ENCODE assay signal across 1 cellular context in genomic region chr22:21688706-21689381, GRCh38.
TF ChIP-seq lines count a peak whose summit lies in the region.

No MANE protein-coding gene starts in this region.

TF ChIP-seq in K562, 482 proteins besides CTCF, POLR2A, EP300 and RAD21 (continued from another document and continues in another):
- 0 out of 2 replicates have a peak, but pooled peaks have one; percentile 72 for TF ChIP-seq RERE (CRISPR knock-in tag; IDR thresholded peaks at IDR 0.05; ENCODE audit: borderline replicate concordance)
- TF ChIP-seq ZNF431 (CRISPR knock-in tag; IDR thresholded peaks at IDR 0.05), result no peak
- no peak for TF ChIP-seq FOXP1 (CRISPR knock-in tag; IDR thresholded peaks at IDR 0.05)
- peak; percentile 3; the same call in 1 of the 2 replicates for TF ChIP-seq PPARD (CRISPR knock-in tag; IDR thresholded peaks at IDR 0.05)
- no peak for TF ChIP-seq BRF1 (IDR thresholded peaks at IDR 0.05; ENCODE audit: borderline replicate concordance, extremely low read depth, insufficient read length)
- no peak for TF ChIP-seq SIRT6 (IDR thresholded peaks at IDR 0.05; ENCODE audit: low read depth, low read length)
- no peak for TF ChIP-seq ZNF354B (CRISPR knock-in tag; IDR thresholded peaks at IDR 0.05)
- TF ChIP-seq SRSF1 (IDR thresholded peaks at IDR 0.05; ENCODE audit: low read depth, low read length), result no peak
- TF ChIP-seq ELF2 (CRISPR knock-in tag; IDR thresholded peaks at IDR 0.05), result no peak
- TF ChIP-seq MTA2 (IDR thresholded peaks at IDR 0.05; ENCODE audit: low read depth), result no peak
- TF ChIP-seq ZNF592 (IDR thresholded peaks at IDR 0.05), result no peak
- TF ChIP-seq CEBPG (CRISPR knock-in tag; IDR thresholded peaks at IDR 0.05), result no peak
- no peak for TF ChIP-seq CEBPG (tag; conservative IDR thresholded peaks at IDR 0.05 in 1 of 2, IDR thresholded peaks at IDR 0.05 in 1 of 2)
- TF ChIP-seq ESRRA (IDR thresholded peaks at IDR 0.05; ENCODE audit: borderline replicate concordance, low read depth), result no peak
- peak; percentile 40; the same call in 1 of the 2 replicates for TF ChIP-seq HMGXB4 (CRISPR knock-in tag; IDR thresholded peaks at IDR 0.05)
- TF ChIP-seq USF2 (CRISPR knock-in tag; IDR thresholded peaks at IDR 0.05), result no peak
- no peak for TF ChIP-seq MEF2A (IDR thresholded peaks at IDR 0.05; ENCODE audit: control insufficient read depth, low read depth, low read length)
- TF ChIP-seq ELF4 (CRISPR knock-in tag; IDR thresholded peaks at IDR 0.05), result no peak
- TF ChIP-seq XRCC5 (IDR thresholded peaks at IDR 0.05; ENCODE audit: low read depth, low read length), result no peak
- TF ChIP-seq ZNF586 (CRISPR knock-in tag; conservative IDR thresholded peaks at IDR 0.05), result no peak
- TF ChIP-seq PREB (CRISPR knock-in tag; IDR thresholded peaks at IDR 0.05), result no peak
- TF ChIP-seq ZBTB26 (CRISPR knock-in tag; IDR thresholded peaks at IDR 0.05), result 0 out of 2 replicates have a peak, but pooled peaks have one; percentile 51
- no peak for TF ChIP-seq VEZF1 (CRISPR knock-in tag; IDR thresholded peaks at IDR 0.05)
- TF ChIP-seq TAF1 (IDR thresholded peaks at IDR 0.05; ENCODE audit: control insufficient read depth, extremely low read depth, insufficient read depth, low read length, severe bottlenecking), result no peak
- TF ChIP-seq ZNF347 (CRISPR knock-in tag; IDR thresholded peaks at IDR 0.05; ENCODE audit: low read depth), result no peak
- TF ChIP-seq MAFF (IDR thresholded peaks at IDR 0.05; ENCODE audit: low read length), result no peak
- TF ChIP-seq CREB3L1 (IDR thresholded peaks at IDR 0.05; ENCODE audit: borderline replicate concordance, low read depth), result no peak
- TF ChIP-seq PHB2 (IDR thresholded peaks at IDR 0.05; ENCODE audit: low read depth), result no peak
- no peak for TF ChIP-seq TCFL5 (CRISPR knock-in tag; conservative IDR thresholded peaks at IDR 0.05)
- TF ChIP-seq KDM2B (CRISPR knock-in tag; IDR thresholded peaks at IDR 0.05), result no peak
- TF ChIP-seq SIX5 (IDR thresholded peaks at IDR 0.05; ENCODE audit: borderline replicate concordance in 1 of 2, insufficient read depth in 1 of 2, low read depth in 1 of 2, low read length in 2 of 2), result no peak
- TF ChIP-seq KLF6 (CRISPR knock-in tag; IDR thresholded peaks at IDR 0.05; ENCODE audit: borderline replicate concordance), result no peak
- no peak for TF ChIP-seq U2AF1 (optimal IDR thresholded peaks at IDR 0.05; ENCODE audit: low read depth, low read length)
- no peak for TF ChIP-seq ZNF511 (CRISPR knock-in tag; IDR thresholded peaks at IDR 0.05)
- no peak for TF ChIP-seq PTRF (tag; IDR thresholded peaks at IDR 0.05)
- 0 out of 4 replicates have a peak, but pooled peaks of 1 of the 2 experiments have one; percentile 10 for TF ChIP-seq MAZ (CRISPR knock-in tag; conservative IDR thresholded peaks at IDR 0.05 in 1 of 2, IDR thresholded peaks at IDR 0.05 in 1 of 2)
- TF ChIP-seq ZNF280A (IDR thresholded peaks at IDR 0.05; ENCODE audit: low read depth, partially characterized antibody), result no peak
